In the genomic region with DNA sequence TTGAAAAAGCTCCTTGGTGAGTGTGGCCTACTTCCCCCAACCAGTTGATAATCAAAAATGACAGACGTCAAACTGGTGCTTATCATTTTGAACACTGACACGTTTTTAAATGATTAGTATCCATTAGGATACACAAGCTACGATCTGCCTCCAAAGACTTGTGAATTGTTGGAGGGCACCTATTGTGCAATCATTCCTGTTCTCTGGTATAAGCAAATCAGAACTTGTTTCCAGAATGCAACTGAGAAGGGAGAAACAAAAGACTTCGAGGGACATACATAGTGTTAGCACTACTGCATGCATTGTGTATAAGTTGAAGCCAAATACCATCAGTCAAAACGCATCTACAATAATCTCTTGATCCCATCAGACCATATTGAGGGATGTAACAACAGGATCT, we compare ENCODE assay signal across 33 cellular contexts. TPM values are rescaled to one million over a fixed set of nuclear protein-coding genes. Genes with fewer than 3 reads are reported as not detected.
"Had no signal": no experiment of that assay in that cellular context is flagged by ENCODE, and none has a peak within 500 bp of the region (broad histone marks: within the 10 kb centered on the region; RNA-seq: fewer than 3 reads in every experiment).

No MANE protein-coding gene starts in this region.

- FAIRE-seq: colon had no signal

- H3K4me3 ChIP-seq: adrenal gland, ascending aorta, esophagus squamous epithelium had no signal

- H3K9me3 Mint-ChIP-seq: activated CD4-positive, alpha-beta memory T cell treated with anti-CD3 and anti-CD28 coated beads for 36 hours; activated CD4-positive, alpha-beta T cell treated with anti-CD3 and anti-CD28 coated beads, Interleukin-2, amount 10 ng/mL, durations not matched to agents 24 days and 14 days; activated naive CD4-positive, alpha-beta T cell treated with anti-CD3 and anti-CD28 coated beads for 36 hours; activated naive CD4-positive, alpha-beta T cell treated with anti-CD3 and anti-CD28 coated beads, Interleukin-2, amount 50 U/mL, for 24 hours; activated naive CD8-positive, alpha-beta T cell treated with anti-CD3 and anti-CD28 coated beads for 36 hours; activated naive CD8-positive, alpha-beta T cell treated with anti-CD3 and anti-CD28 coated beads, Interleukin-2, amount 50 U/mL, for 24 hours; activated T-helper 1 cell treated with anti-CD3 and anti-CD28 coated beads, Interleukin-12 subunit alpha, Interleukin-12 subunit beta, Interleukin-2, Interleukin-4 antibody, amounts not matched to agents 30 ng/mL and 10 ng/mL and 1 ng/mL, durations not matched to agents 14 hours and 24 hours and 36 hours; activated T-helper 2 cell treated with anti-CD3 and anti-CD28 coated beads, Interferon-gamma antibody, Interleukin-2, Interleukin-4, amounts not matched to agents 10 μg/mL and 5 μg/mL and 100 μg/mL, durations not matched to agents 14 hours and 24 hours and 36 hours had no signal

- H3K27me3 ChIP-seq: adrenal gland, ascending aorta, brain microvascular endothelial cell, esophagus squamous epithelium had no signal

- H3K27me3 Mint-ChIP-seq: activated CD4-positive, alpha-beta memory T cell treated with anti-CD3 and anti-CD28 coated beads for 36 hours; activated CD4-positive, alpha-beta T cell treated with anti-CD3 and anti-CD28 coated beads, Interleukin-2, amount 10 ng/mL, durations not matched to agents 24 days and 14 days; effector memory CD8-positive, alpha-beta T cell had no signal

- H3K4me1 Mint-ChIP-seq: activated CD4-positive, alpha-beta T cell treated with anti-CD3 and anti-CD28 coated beads for 36 hours; activated CD4-positive, alpha-beta T cell treated with anti-CD3 and anti-CD28 coated beads, Interleukin-2, amount 10 ng/mL, durations not matched to agents 24 days and 14 days; activated naive CD4-positive, alpha-beta T cell treated with anti-CD3 and anti-CD28 coated beads, Interleukin-2, amount 50 U/mL, for 24 hours; activated naive CD8-positive, alpha-beta T cell treated with anti-CD3 and anti-CD28 coated beads for 36 hours; activated naive CD8-positive, alpha-beta T cell treated with anti-CD3 and anti-CD28 coated beads, Interleukin-2, amount 50 U/mL, for 24 hours had no signal

- H3K27ac Mint-ChIP-seq: activated CD4-positive, alpha-beta memory T cell treated with anti-CD3 and anti-CD28 coated beads for 36 hours; activated CD4-positive, alpha-beta T cell treated with anti-CD3 and anti-CD28 coated beads for 36 hours; activated CD4-positive, alpha-beta T cell treated with anti-CD3 and anti-CD28 coated beads, Interleukin-2, amount 10 ng/mL, durations not matched to agents 24 days and 14 days; activated naive CD4-positive, alpha-beta T cell treated with anti-CD3 and anti-CD28 coated beads for 36 hours; activated naive CD4-positive, alpha-beta T cell treated with anti-CD3 and anti-CD28 coated beads, Interleukin-2, amount 50 U/mL, for 24 hours; activated naive CD8-positive, alpha-beta T cell treated with anti-CD3 and anti-CD28 coated beads for 36 hours; activated naive CD8-positive, alpha-beta T cell treated with anti-CD3 and anti-CD28 coated beads, Interleukin-2, amount 50 U/mL, for 24 hours; activated T-helper 1 cell treated with anti-CD3 and anti-CD28 coated beads, Interleukin-12 subunit alpha, Interleukin-12 subunit beta, Interleukin-2, Interleukin-4 antibody, amounts not matched to agents 30 ng/mL and 10 ng/mL and 1 ng/mL, durations not matched to agents 14 hours and 24 hours and 36 hours; activated T-helper 2 cell treated with anti-CD3 and anti-CD28 coated beads, Interferon-gamma antibody, Interleukin-2, Interleukin-4, amounts not matched to agents 10 μg/mL and 5 μg/mL and 100 μg/mL, durations not matched to agents 14 hours and 24 hours and 36 hours; effector memory CD8-positive, alpha-beta T cell had no signal

- ATAC-seq: activated CD4-positive, alpha-beta T cell treated with anti-CD3 and anti-CD28 coated beads for 36 hours; activated naive CD8-positive, alpha-beta T cell treated with anti-CD3 and anti-CD28 coated beads, Interleukin-2, amount 50 U/mL, for 24 hours; activated T-cell treated with anti-CD3 and anti-CD28 coated beads, Interleukin-2, amount 50 U/mL, for 4 hours; effector memory CD8-positive, alpha-beta T cell had no signal

- DNase-seq: activated CD4-positive, alpha-beta memory T cell treated with anti-CD3 and anti-CD28 coated beads for 36 hours; activated CD4-positive, alpha-beta T cell treated with anti-CD3 and anti-CD28 coated beads for 36 hours; activated CD4-positive, alpha-beta T cell treated with anti-CD3 and anti-CD28 coated beads, Interleukin-2, amount 10 ng/mL, durations not matched to agents 24 days and 14 days; activated CD4-positive, CD25-positive, alpha-beta regulatory T cell; activated CD4-positive, CD25-positive, alpha-beta regulatory T cell treated with anti-CD3 and anti-CD28 coated beads, Interleukin-2, amount 50 U/mL, for 72 hours; activated effector memory CD4-positive, alpha-beta T cell treated with anti-CD3 and anti-CD28 coated beads, Interleukin-2, amount 50 U/mL, for 16 hours; activated naive CD4-positive, alpha-beta T cell treated with anti-CD3 and anti-CD28 coated beads for 36 hours; activated naive CD8-positive, alpha-beta T cell treated with anti-CD3 and anti-CD28 coated beads for 36 hours; activated naive CD8-positive, alpha-beta T cell treated with anti-CD3 and anti-CD28 coated beads, Interleukin-2, amount 50 U/mL, for 24 hours; activated T-cell treated with anti-CD3 and anti-CD28 coated beads, Interleukin-2, amount 50 U/mL, for 4 hours; adrenal gland; amygdala; brain microvascular endothelial cell; caudate nucleus; cortex of kidney; dermis blood vessel endothelial cell; effector CD4-positive, alpha-beta T cell; effector memory CD8-positive, alpha-beta T cell; esophagus squamous epithelium; head of caudate nucleus; hippocampal formation; T-helper 2 cell had no signal

- H3K4me3 Mint-ChIP-seq: activated CD4-positive, alpha-beta memory T cell treated with anti-CD3 and anti-CD28 coated beads for 36 hours; activated CD4-positive, alpha-beta T cell treated with anti-CD3 and anti-CD28 coated beads for 36 hours; activated CD4-positive, alpha-beta T cell treated with anti-CD3 and anti-CD28 coated beads, Interleukin-2, amount 10 ng/mL, durations not matched to agents 24 days and 14 days; activated naive CD4-positive, alpha-beta T cell treated with anti-CD3 and anti-CD28 coated beads for 36 hours; activated naive CD4-positive, alpha-beta T cell treated with anti-CD3 and anti-CD28 coated beads, Interleukin-2, amount 50 U/mL, for 24 hours; activated naive CD8-positive, alpha-beta T cell treated with anti-CD3 and anti-CD28 coated beads for 36 hours; activated naive CD8-positive, alpha-beta T cell treated with anti-CD3 and anti-CD28 coated beads, Interleukin-2, amount 50 U/mL, for 24 hours; activated T-cell treated with anti-CD3 and anti-CD28 coated beads, Interleukin-2, amount 50 U/mL, for 4 hours; activated T-helper 1 cell treated with anti-CD3 and anti-CD28 coated beads, Interleukin-12 subunit alpha, Interleukin-12 subunit beta, Interleukin-2, Interleukin-4 antibody, amounts not matched to agents 30 ng/mL and 10 ng/mL and 1 ng/mL, durations not matched to agents 14 hours and 24 hours and 36 hours; effector memory CD8-positive, alpha-beta T cell had no signal

- H3K4me1 ChIP-seq: adrenal gland, ascending aorta, esophagus squamous epithelium had no signal

- H3K9me3 ChIP-seq: adrenal gland, ascending aorta, esophagus squamous epithelium had no signal

- H3K36me3 Mint-ChIP-seq: activated CD4-positive, alpha-beta memory T cell treated with anti-CD3 and anti-CD28 coated beads for 36 hours; activated naive CD4-positive, alpha-beta T cell treated with anti-CD3 and anti-CD28 coated beads, Interleukin-2, amount 50 U/mL, for 24 hours; activated naive CD8-positive, alpha-beta T cell treated with anti-CD3 and anti-CD28 coated beads for 36 hours had no signal

- H3K36me3 ChIP-seq: adrenal gland, ascending aorta, brain microvascular endothelial cell, esophagus squamous epithelium had no signal

- H3K27ac ChIP-seq: adrenal gland, ascending aorta, brain microvascular endothelial cell, epithelial cell of prostate, esophagus squamous epithelium had no signal

RNA-seq across cellular contexts. Expression of gene NPY2R, which starts 11.6 kb away (rescaled TPM):
- total RNA-seq: activated CD4-positive, alpha-beta memory T cell treated with anti-CD3 and anti-CD28 coated beads for 36 hours; activated CD4-positive, alpha-beta T cell treated with anti-CD3 and anti-CD28 coated beads for 36 hours; activated CD4-positive, alpha-beta T cell treated with anti-CD3 and anti-CD28 coated beads, Interleukin-2, amount 10 ng/mL, durations not matched to agents 24 days and 14 days; activated naive CD4-positive, alpha-beta T cell treated with anti-CD3 and anti-CD28 coated beads for 36 hours; activated naive CD8-positive, alpha-beta T cell treated with anti-CD3 and anti-CD28 coated beads for 36 hours; activated T-cell treated with anti-CD3 and anti-CD28 coated beads, Interleukin-2, amount 50 U/mL, for 4 hours; activated T-helper 1 cell treated with anti-CD3 and anti-CD28 coated beads, Interleukin-12 subunit alpha, Interleukin-12 subunit beta, Interleukin-2, Interleukin-4 antibody, amounts not matched to agents 30 ng/mL and 10 ng/mL and 1 ng/mL, durations not matched to agents 14 hours and 24 hours and 36 hours; activated T-helper 2 cell treated with anti-CD3 and anti-CD28 coated beads, Interferon-gamma antibody, Interleukin-2, Interleukin-4, amounts not matched to agents 10 μg/mL and 5 μg/mL and 100 μg/mL, durations not matched to agents 14 hours and 24 hours and 36 hours; ascending aorta; chondrocyte; dermis blood vessel endothelial cell; esophagus squamous epithelium; fibroblast of lung; fibroblast of villous mesenchyme; T-helper 1 cell treated with Interleukin-12 subunit alpha and Interleukin-12 subunit beta and Interleukin-4 antibody, amounts not matched to agents 30 ng/mL and 1 ng/mL, for 36 hours had no signal
- polyA plus RNA-seq: esophagus, fibroblast of lung had no signal
